Comparison of ENCODE assay signal across 21 cellular contexts in the genomic region with DNA sequence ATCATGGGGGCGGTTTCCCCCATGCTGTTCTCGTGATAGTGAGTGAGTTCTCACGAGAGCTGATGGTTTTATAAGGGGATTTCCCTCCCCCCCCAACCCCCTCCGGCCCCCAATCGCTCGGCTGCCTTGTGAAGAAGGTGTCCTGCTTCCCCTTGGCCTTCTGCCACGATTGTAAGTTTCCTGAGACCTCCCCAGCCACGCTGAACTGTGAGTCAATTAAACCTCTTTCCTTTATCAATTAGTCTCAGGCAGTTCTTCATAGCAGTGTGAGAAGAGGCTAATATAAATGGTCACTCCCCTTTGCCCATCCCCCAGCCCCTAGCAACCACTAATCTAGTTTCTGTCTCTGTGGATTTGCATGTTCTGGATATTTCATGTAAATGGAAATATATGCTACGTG. TPM values are rescaled to one million over a fixed set of nuclear protein-coding genes. Genes with fewer than 3 reads are reported as not detected.
A peak's percentile ranks its signal among the peaks of the same experiment; 100 is the strongest.
DNase-seq lines count a peak whose midpoint lies in the region; ATAC-seq and TF ChIP-seq lines count a peak whose summit lies in the region.
"Had no signal": no experiment of that assay in that cellular context is flagged by ENCODE, and none has a peak within 500 bp of the region (broad histone marks: within the 10 kb centered on the region; RNA-seq: fewer than 3 reads in every experiment).

No MANE protein-coding gene starts in this region.

- H3K9ac ChIP-seq in OCI-LY3 (ENCODE audit: low read length) (no peak overlapping the region), neural progenitor cell (no peak overlapping the region)
- H3K9ac ChIP-seq: BLaER1 had no signal

- H3K79me2 ChIP-seq in OCI-LY3 (ENCODE audit: low read length) (no peaks in the 10 kb centered on the region), neural progenitor cell (ENCODE audit: low read depth) (no peaks in the 10 kb centered on the region)

- H3K4me2 ChIP-seq in OCI-LY3 (ENCODE audit: low read length) (peak overlapping the region; percentile 22; the same call in 1 of the 2 replicates), neural progenitor cell (no peak overlapping the region)
- H3K4me2 ChIP-seq: A549, BLaER1 had no signal

- no peak overlapping the region for H3K27ac ChIP-seq in OCI-LY3 (ENCODE audit: low read length)
- no peak overlapping the region for H3K27ac ChIP-seq in neural progenitor cell
- H3K27ac ChIP-seq: A549, BLaER1, C4-2B had no signal

- H3K36me3 Mint-ChIP-seq in neural progenitor cell (no peaks in the 10 kb centered on the region), endothelial cell (ENCODE audit: low read depth, unreplicated experiment) (no peaks in the 10 kb centered on the region)

- H3K9me3 ChIP-seq in OCI-LY3 (ENCODE audit: insufficient read depth, low read length) (no peaks in the 10 kb centered on the region), neural progenitor cell (ENCODE audit: low read depth) (no peaks in the 10 kb centered on the region)
- H3K9me3 ChIP-seq: A549, Caco-2, HAP-1 had no signal

- H3K4me3 Mint-ChIP-seq in neural progenitor cell (no peak overlapping the region), endothelial cell (ENCODE audit: unreplicated experiment) (no peak overlapping the region)
- H3K4me3 Mint-ChIP-seq: B cell; CD4-positive, CD25-positive, alpha-beta regulatory T cell; CD8-positive, alpha-beta T cell had no signal

- H3F3A ChIP-seq in neural progenitor cell (ENCODE audit: low read depth): no peaks in the 10 kb centered on the region

- H3K4me3 ChIP-seq in OCI-LY3 (ENCODE audit: low read length) (no peak overlapping the region), neural progenitor cell (no peak overlapping the region)
- H3K4me3 ChIP-seq: A549, BLaER1, HAP-1 had no signal

- no peaks in the 10 kb centered on the region for H3K27me3 ChIP-seq in OCI-LY3 (ENCODE audit: low read depth, low read length)
- H3K27me3 ChIP-seq in neural progenitor cell: no peaks in the 10 kb centered on the region
- H3K27me3 ChIP-seq: BLaER1 had no signal

- H3K4me1 Mint-ChIP-seq in neural progenitor cell (peaks cover 27% of the 10 kb centered on the region), endothelial cell (ENCODE audit: unreplicated experiment) (peaks cover 32% of the 10 kb centered on the region)

- no peak overlapping the region for H2AFZ ChIP-seq in OCI-LY3 (ENCODE audit: low read depth, low read length)
- no peak overlapping the region for H2AFZ ChIP-seq in neural progenitor cell (replicated peaks)

- TF ChIP-seq CTCF in OCI-LY3 (IDR thresholded peaks at IDR 0.05; ENCODE audit: low read depth, low read length): no peak
- no peak for TF ChIP-seq CTCF in neural progenitor cell (IDR thresholded peaks at IDR 0.05)
- TF ChIP-seq CTCF in endothelial cell (IDR thresholded peaks at IDR 0.05; ENCODE audit: unreplicated experiment): no peak

- peaks cover 4% of the 10 kb centered on the region for H3K9me3 Mint-ChIP-seq in neural progenitor cell
- H3K9me3 Mint-ChIP-seq in endothelial cell (ENCODE audit: unreplicated experiment): no peaks in the 10 kb centered on the region

- DNase-seq in NAMALWA (ENCODE audit: low spot score) (peak; percentile 10), dermis blood vessel endothelial cell (peak; percentile 63), neural progenitor cell (ENCODE audit: low spot score) (no peak), endothelial cell (ENCODE audit: low spot score) (no peak), NCI-H2196 (lab: John Stamatoyannopoulos, UW; ENCODE audit: unreplicated experiment) (no peak)
- DNase-seq: 8988T; ACHN; Caco-2; CD4-positive, CD25-positive, alpha-beta regulatory T cell; CD8-positive, alpha-beta T cell; DMS153; EL; GDM1; GOT3 had no signal

- H3K27me3 Mint-ChIP-seq in neural progenitor cell (ENCODE audit: insufficient read depth, low read depth) (peaks cover 13% of the 10 kb centered on the region), endothelial cell (ENCODE audit: unreplicated experiment) (no peaks in the 10 kb centered on the region)

- H3K27ac Mint-ChIP-seq in neural progenitor cell: peak overlapping the region; percentile 58
- H3K27ac Mint-ChIP-seq in endothelial cell (ENCODE audit: unreplicated experiment): no peak overlapping the region
- H3K27ac Mint-ChIP-seq: B cell; CD4-positive, CD25-positive, alpha-beta regulatory T cell; CD8-positive, alpha-beta T cell had no signal

- H3K4me1 ChIP-seq in OCI-LY3 (ENCODE audit: low read length) (peaks cover 17% of the 10 kb centered on the region), neural progenitor cell (peaks cover 3% of the 10 kb centered on the region)
- H3K4me1 ChIP-seq: A549, Caco-2, HAP-1 had no signal

- no peaks in the 10 kb centered on the region for H4K20me1 ChIP-seq in OCI-LY3 (ENCODE audit: insufficient read depth, low read length)
- H4K20me1 ChIP-seq in neural progenitor cell (ENCODE audit: low read depth): no peaks in the 10 kb centered on the region
- H4K20me1 ChIP-seq: BLaER1 had no signal

- ATAC-seq in GM19324 (IDR thresholded peaks at IDR 0.05; ENCODE audit: low FRiP score, unreplicated experiment): no peak
- ATAC-seq: A549; CD8-positive, alpha-beta T cell had no signal

- no peaks in the 10 kb centered on the region for H3K36me3 ChIP-seq in OCI-LY3 (replicated peaks; ENCODE audit: low read depth, low read length)
- H3K36me3 ChIP-seq in neural progenitor cell: no peaks in the 10 kb centered on the region
- H3K36me3 ChIP-seq: BLaER1, HAP-1 had no signal

RNA-seq across cellular contexts. Expression of a gene that starts 16.5 kb away (rescaled TPM):
- total RNA-seq in dermis blood vessel endothelial cell (2.8 and 6.0 TPM in 2 replicates), neural progenitor cell (ENCODE audit: low replicate concordance) (10.6 and 13.6 TPM in 2 replicates), endothelial cell (ENCODE audit: unreplicated experiment) (16.8 TPM)
- total RNA-seq: B cell; CD4-positive, CD25-positive, alpha-beta regulatory T cell; CD8-positive, alpha-beta T cell had no signal

RNA-seq across cellular contexts. Expression of a gene that starts 37.1 kb away (rescaled TPM):
- total RNA-seq in dermis blood vessel endothelial cell: 8.8 and 14.0 TPM in 2 replicates
- 9.1 and 11.8 TPM in 2 replicates for total RNA-seq in neural progenitor cell (ENCODE audit: low replicate concordance)
- total RNA-seq in endothelial cell (ENCODE audit: unreplicated experiment): 22.3 TPM
- total RNA-seq: B cell; CD8-positive, alpha-beta T cell had no signal

Comparison
In these comparisons a context has a peak if more than half of its experiments do, and no peak if none do; other contexts are left out.
1. DNase-seq: peak in NAMALWA (single experiment) and dermis blood vessel endothelial cell (single experiment); none in neural progenitor cell (single experiment), endothelial cell (single experiment) and NCI-H2196 (single experiment).